9 cellular contexts compared by ENCODE assay signal in genomic region chr2:234490239-234491074, GRCh38. TPM values are rescaled to one million over a fixed set of nuclear protein-coding genes. Genes with fewer than 3 reads are reported as not detected.
DNase-seq lines count a peak whose midpoint lies in the region; ATAC-seq lines count a peak whose summit lies in the region.
"Had no signal": no experiment of that assay in that cellular context is flagged by ENCODE, and none has a peak within 500 bp of the region (broad histone marks: within the 10 kb centered on the region; RNA-seq: fewer than 3 reads in every experiment).

No MANE protein-coding gene starts in this region.

- DNase-seq in Ammon's horn (ENCODE audit: low spot score) (peak; percentile 21), mesendoderm (no peak), Right ventricle myocardium superior (no peak), DMS114 treated with DMSO at 0.1 percent for 48 hours (lab: John Stamatoyannopoulos, UW; ENCODE audit: unreplicated experiment) (no peak), NCI-H345 (lab: John Stamatoyannopoulos, UW) (no peak)
- peak; percentile 55 for DNase-seq in activated CD4-positive, alpha-beta memory T cell treated with anti-CD3 and anti-CD28 coated beads for 36 hours
- DNase-seq: NCI-H1092 treated with DMSO at 0.1 percent for 48 hours had no signal

- H2AK5ac ChIP-seq in mesendoderm (ENCODE audit: low read length), result no peak overlapping the region

- H3K79me2 ChIP-seq in mesendoderm (ENCODE audit: control insufficient read depth, insufficient read depth, low read length), result peaks cover 7% of the 10 kb centered on the region

- H3K4ac ChIP-seq in mesendoderm (ENCODE audit: low read depth, low read length), result no peak overlapping the region

- H3K4me1 Mint-ChIP-seq in activated CD4-positive, alpha-beta memory T cell treated with anti-CD3 and anti-CD28 coated beads for 36 hours (ENCODE audit: low read depth), result peaks cover 74% of the 10 kb centered on the region

- no peaks in the 10 kb centered on the region for H3K4me1 ChIP-seq in mesendoderm (ENCODE audit: control insufficient read depth, low read depth, low read length)

- ATAC-seq in GM21381 (IDR thresholded peaks at IDR 0.05; ENCODE audit: unreplicated experiment), result peak; percentile 34
- no peak for ATAC-seq in Right ventricle myocardium superior (ENCODE audit: poor library complexity)
- ATAC-seq in GM19397 (IDR thresholded peaks at IDR 0.05; ENCODE audit: unreplicated experiment), result no peak

- H3K27me3 Mint-ChIP-seq in activated CD4-positive, alpha-beta memory T cell treated with anti-CD3 and anti-CD28 coated beads for 36 hours, result no peaks in the 10 kb centered on the region

- peaks cover 8% of the 10 kb centered on the region for H3K79me1 ChIP-seq in mesendoderm (ENCODE audit: low read length)

- H3K27me3 ChIP-seq in mesendoderm (ENCODE audit: insufficient read depth, low read length, poor library complexity), result no peaks in the 10 kb centered on the region

- no peak overlapping the region for H3K18ac ChIP-seq in mesendoderm (ENCODE audit: low read length)

- H3K4me3 ChIP-seq in mesendoderm (ENCODE audit: low read length), result no peak overlapping the region

- no peak overlapping the region for H2BK5ac ChIP-seq in mesendoderm (ENCODE audit: low read length)

- no peak overlapping the region for H4K8ac ChIP-seq in mesendoderm (ENCODE audit: low read depth, low read length)

- H3K9me3 Mint-ChIP-seq in activated CD4-positive, alpha-beta memory T cell treated with anti-CD3 and anti-CD28 coated beads for 36 hours, result no peaks in the 10 kb centered on the region

- H2BK120ac ChIP-seq in mesendoderm (ENCODE audit: low read depth, low read length), result no peak overlapping the region

- intact Hi-C loops in activated CD4-positive, alpha-beta memory T cell treated with anti-CD3 and anti-CD28 coated beads for 36 hours (cut with micrococcal nuclease), result loop anchor here (1.0 to 5.0 kb wide), 5 partner anchors 7 to 488 kb away; no protein-coding TSS in a partner anchor
- intact Hi-C loops in Right ventricle myocardium superior (cut with DNase I), result no loop called here

- no peak overlapping the region for H2BK15ac ChIP-seq in mesendoderm (replicated peaks; ENCODE audit: low read depth)

- no peak overlapping the region for H3K27ac ChIP-seq in mesendoderm (ENCODE audit: low read depth, low read length)

- peak overlapping the region; percentile 4 for H3K23ac ChIP-seq in mesendoderm (ENCODE audit: low read length)

- H3K9ac ChIP-seq in mesendoderm (ENCODE audit: low read length), result no peak overlapping the region

- no peaks in the 10 kb centered on the region for H3K36me3 ChIP-seq in mesendoderm (ENCODE audit: control insufficient read depth, insufficient read depth, low read length)

- peak overlapping the region; percentile 97 for H3K27ac Mint-ChIP-seq in activated CD4-positive, alpha-beta memory T cell treated with anti-CD3 and anti-CD28 coated beads for 36 hours

- CTCF ChIA-PET in activated CD4-positive, alpha-beta memory T cell treated with anti-CD3 and anti-CD28 coated beads for 36 hours (lab: Charles Lee), result interaction anchor here (0.9 kb wide), 1 partner anchor 27 kb away, joined by 3 read pairs; no protein-coding TSS in a partner anchor

- H3K4me3 Mint-ChIP-seq in activated CD4-positive, alpha-beta memory T cell treated with anti-CD3 and anti-CD28 coated beads for 36 hours, result peak overlapping the region; percentile 77

- peaks cover 34% of the 10 kb centered on the region for H3K36me3 Mint-ChIP-seq in activated CD4-positive, alpha-beta memory T cell treated with anti-CD3 and anti-CD28 coated beads for 36 hours

- H4K5ac ChIP-seq in mesendoderm (ENCODE audit: low read length), result no peak overlapping the region

- no CpG with 5 or more reads among the region's 15 CpGs for WGBS in mesendoderm (ENCODE audit: extremely low coverage, insufficient coverage, low lambda C conversion rate)

- H3K56ac ChIP-seq in mesendoderm (ENCODE audit: low read length), result no peak overlapping the region

- POLR2A ChIA-PET in activated CD4-positive, alpha-beta memory T cell treated with anti-CD3 and anti-CD28 coated beads for 36 hours (lab: Charles Lee), result interaction anchor here (0.7 to 3.1 kb wide), 9 partner anchors 12 to 201 kb away, joined by 3 to 11 read pairs (median 3); no protein-coding TSS in a partner anchor

- no peak overlapping the region for H3K4me2 ChIP-seq in mesendoderm (ENCODE audit: low read length)

RNA-seq across cellular contexts. Expression of gene ARL4C, which starts 6.4 kb away (rescaled TPM):
- total RNA-seq in activated CD4-positive, alpha-beta memory T cell treated with anti-CD3 and anti-CD28 coated beads for 36 hours, result 10 to 100 TPM; 44.4 to 44.7 TPM
- polyA plus RNA-seq in mesendoderm (2013, experiment 1 of 2), result 23.7 TPM
- polyA plus RNA-seq in mesendoderm (2013, experiment 2 of 2), result 23.8 TPM
- 2.9 TPM for total RNA-seq in Right ventricle myocardium superior

Comparison
In these comparisons a context has a peak if more than half of its experiments do, and no peak if none do; other contexts are left out.
1. DNase-seq: peak in Ammon's horn (single experiment) and activated CD4-positive, alpha-beta memory T cell treated with anti-CD3 and anti-CD28 coated beads for 36 hours (single experiment); none in mesendoderm (single experiment), Right ventricle myocardium superior (single experiment), DMS114 treated with DMSO at 0.1 percent for 48 hours (single experiment) and NCI-H345 (single experiment).
2. RNA of gene ARL4C, which starts 6.4 kb away (total RNA-seq): 44.4 to 44.7 TPM in activated CD4-positive, alpha-beta memory T cell treated with anti-CD3 and anti-CD28 coated beads for 36 hours; 2.9 TPM in Right ventricle myocardium superior (single experiment); every median in the first group is over 10 times any median in the second.